Comparison of ENCODE assay signal across 8 cellular contexts in genomic region chr5:81849769-81850367, GRCh38.
DNase-seq lines count a peak whose midpoint lies in the region; ATAC-seq and TF ChIP-seq lines count a peak whose summit lies in the region.
"Had no signal": no experiment of that assay in that cellular context is flagged by ENCODE, and none has a peak within 500 bp of the region (broad histone marks: within the 10 kb centered on the region; RNA-seq: fewer than 3 reads in every experiment).

No MANE protein-coding gene starts in this region.

- H3K9me3 ChIP-seq in DOHH2 (ENCODE audit: control insufficient read depth, insufficient read depth, low read length) (no peaks in the 10 kb centered on the region), OCI-LY7 (ENCODE audit: low read length) (no peaks in the 10 kb centered on the region), gastroesophageal sphincter (no peaks in the 10 kb centered on the region), gastrocnemius medialis (no peaks in the 10 kb centered on the region)
- no peaks in the 10 kb centered on the region for H3K9me3 ChIP-seq in effector memory CD4-positive, alpha-beta T cell (ENCODE audit: control insufficient read depth, low read length)

- no peak for TF ChIP-seq CTCF in DOHH2 (IDR thresholded peaks at IDR 0.05; ENCODE audit: low read depth, low read length, poor library complexity, severe bottlenecking)
- no peak for TF ChIP-seq CTCF in OCI-LY7 (conservative IDR thresholded peaks at IDR 0.05; ENCODE audit: low read length)
- no peak for TF ChIP-seq CTCF in gastroesophageal sphincter (IDR thresholded peaks at IDR 0.05)
- TF ChIP-seq CTCF in gastrocnemius medialis (IDR thresholded peaks at IDR 0.05 in 4 of 5, conservative IDR thresholded peaks at IDR 0.05 in 1 of 5): no peak

- no peaks in the 10 kb centered on the region for H3K36me3 ChIP-seq in DOHH2 (ENCODE audit: control insufficient read depth, low read length)
- H3K36me3 ChIP-seq in OCI-LY7 (ENCODE audit: insufficient read depth, low read length): no peaks in the 10 kb centered on the region
- no peaks in the 10 kb centered on the region for H3K36me3 ChIP-seq in gastroesophageal sphincter
- no peaks in the 10 kb centered on the region for H3K36me3 ChIP-seq in gastrocnemius medialis
- no peaks in the 10 kb centered on the region for H3K36me3 ChIP-seq in effector memory CD4-positive, alpha-beta T cell (ENCODE audit: control insufficient read depth, insufficient read depth, low read length)

- H4K20me1 ChIP-seq in DOHH2 (ENCODE audit: control insufficient read depth, insufficient read depth, low read depth, low read length) (no peaks in the 10 kb centered on the region), OCI-LY7 (ENCODE audit: insufficient read depth, low read length) (no peaks in the 10 kb centered on the region)

- no peak for ATAC-seq in gastroesophageal sphincter
- ATAC-seq in gastrocnemius medialis: no peak

- in situ Hi-C loops in gastrocnemius medialis (cut with MboI; ENCODE audit: low sequenced_read_pairs in 4 of 4): loop anchor here (5.0 to 25.0 kb wide), 5 partner anchors 63 to 345 kb away; partner anchors contain the start of gene SSBP2 (in 4 of the 4)

- WGBS in gastroesophageal sphincter (ENCODE audit: low coverage in 1 of 2), 2 donors: 68 to 78% methylated on average over 3 to 4 of the region's 4 CpGs

- DNase-seq in OCI-LY7 (ENCODE audit: low spot score): no peak
- no peak for DNase-seq in gastrocnemius medialis
- DNase-seq in effector memory CD4-positive, alpha-beta T cell: no peak
- DNase-seq in NCI-H2107 (lab: John Stamatoyannopoulos, UW): no peak
- DNase-seq in effector CD8-positive, alpha-beta T cell (lab: John Stamatoyannopoulos, UW): no peak
- DNase-seq: NCI-H1048 had no signal

- H3K9me2 ChIP-seq in DOHH2 (replicated peaks; ENCODE audit: control insufficient read depth, low read length): no peaks in the 10 kb centered on the region
- no peaks in the 10 kb centered on the region; the same call in 1 of the 2 replicates for H3K9me2 ChIP-seq in OCI-LY7 (ENCODE audit: insufficient read depth, low read length)

- H3K4me1 ChIP-seq in DOHH2 (ENCODE audit: control insufficient read depth, low read length) (peaks cover 47% of the 10 kb centered on the region), OCI-LY7 (ENCODE audit: insufficient read depth, low read length, poor library complexity, severe bottlenecking) (peaks cover 45% of the 10 kb centered on the region), gastroesophageal sphincter (peaks cover 10 to 74% (median 20%) of the 10 kb centered on the region in 3 donors), gastrocnemius medialis (peaks cover 64 to 66% of the 10 kb centered on the region in 2 donors)
- H3K4me1 ChIP-seq in effector memory CD4-positive, alpha-beta T cell (ENCODE audit: control insufficient read depth, insufficient read depth, low read length, poor library complexity, severe bottlenecking): peaks cover 24% of the 10 kb centered on the region

- H3K4me3 ChIP-seq in DOHH2 (ENCODE audit: low read length) (no peak overlapping the region), OCI-LY7 (ENCODE audit: low read depth, low read length, poor library complexity, severe bottlenecking) (no peak overlapping the region), gastroesophageal sphincter (no peak overlapping the region), gastrocnemius medialis (no peak overlapping the region)
- no peak overlapping the region for H3K4me3 ChIP-seq in effector memory CD4-positive, alpha-beta T cell (ENCODE audit: insufficient read depth, low read depth, low read length, poor library complexity, severe bottlenecking)

- CTCF ChIA-PET in OCI-LY7 (lab: Charles Lee; ENCODE audit: unreplicated experiment): interaction anchor here (0.8 to 1.3 kb wide), 2 partner anchors 63 to 99 kb away, joined by 3 to 4 read pairs; partner anchors contain the start of gene SSBP2

- POLR2A ChIA-PET in OCI-LY7 (lab: Charles Lee): interaction anchor here (0.6 to 6.0 kb wide), 14 partner anchors 10 to 355 kb away, joined by 3 to 81 read pairs (median 4); partner anchors contain the start of gene SSBP2

- H3K27ac ChIP-seq in DOHH2 (ENCODE audit: low read depth, low read length) (no peak overlapping the region), OCI-LY7 (ENCODE audit: low read depth, low read length, poor library complexity, severe bottlenecking) (peak overlapping the region; percentile 92), gastroesophageal sphincter (peak overlapping the region; percentile 32 to 92 (median 92)), gastrocnemius medialis (peak overlapping the region; percentile 83 to 96 (median 92))
- H3K27ac ChIP-seq in effector memory CD4-positive, alpha-beta T cell (ENCODE audit: insufficient read depth, low read length, poor library complexity, severe bottlenecking): no peak overlapping the region

- H3K27me3 ChIP-seq in DOHH2 (ENCODE audit: control insufficient read depth, low read length) (no peaks in the 10 kb centered on the region), gastroesophageal sphincter (no peaks in the 10 kb centered on the region), gastrocnemius medialis (no peaks in the 10 kb centered on the region)
- H3K27me3 ChIP-seq in effector memory CD4-positive, alpha-beta T cell (replicated peaks; ENCODE audit: control insufficient read depth, insufficient read depth, low read length, poor library complexity, severe bottlenecking): no peaks in the 10 kb centered on the region

- peaks cover 10% of the 10 kb centered on the region for H3F3A ChIP-seq in DOHH2 (ENCODE audit: control insufficient read depth, insufficient read depth)

- intact Hi-C loops in OCI-LY7 (cut with micrococcal nuclease; ENCODE audit: unreplicated experiment): loop anchor here (5.0 to 10.0 kb wide), 5 partner anchors 215 to 548 kb away; partner anchors contain the start of gene ZCCHC9
- intact Hi-C loops in gastrocnemius medialis (cut with DNase I; ENCODE audit: low total_unique reads): loop anchor here (2.0 to 5.0 kb wide), 3 partner anchors 343 to 603 kb away; no protein-coding TSS in a partner anchor

- H2AFZ ChIP-seq in OCI-LY7 (ENCODE audit: low read length): peak overlapping the region; percentile 79

- peak overlapping the region; percentile 88; the same call in 1 of the 2 replicates for H3K4me2 ChIP-seq in DOHH2 (ENCODE audit: low read length)
- peak overlapping the region; percentile 77 for H3K4me2 ChIP-seq in OCI-LY7 (ENCODE audit: low read length)

- BruUV-seq in OCI-LY7 (replicated peaks; lab: Mats Ljungman, UMichigan): no TSS peak

- H3K79me2 ChIP-seq in DOHH2 (ENCODE audit: control insufficient read depth, low read length) (peaks cover 6% of the 10 kb centered on the region), OCI-LY7 (ENCODE audit: insufficient read depth, low read depth, low read length) (peaks cover 4% of the 10 kb centered on the region; the same call in 1 of the 2 replicates)

- TF ChIP-seq POLR2A in gastroesophageal sphincter (IDR thresholded peaks at IDR 0.05): no peak
- no peak for TF ChIP-seq POLR2A in gastrocnemius medialis (IDR thresholded peaks at IDR 0.05)

- TF ChIP-seq EP300 in gastroesophageal sphincter (IDR thresholded peaks at IDR 0.05): no peak

Comparison
In these comparisons a context has a peak if more than half of its experiments do, and no peak if none do; other contexts are left out.
1. H3K27ac ChIP-seq: peak in OCI-LY7 (single experiment), gastroesophageal sphincter (4 of 4) and gastrocnemius medialis (4 of 4); none in DOHH2 (single experiment) and effector memory CD4-positive, alpha-beta T cell (single experiment).